Comparison of ENCODE assay signal across 12 cellular contexts in the genomic region with DNA sequence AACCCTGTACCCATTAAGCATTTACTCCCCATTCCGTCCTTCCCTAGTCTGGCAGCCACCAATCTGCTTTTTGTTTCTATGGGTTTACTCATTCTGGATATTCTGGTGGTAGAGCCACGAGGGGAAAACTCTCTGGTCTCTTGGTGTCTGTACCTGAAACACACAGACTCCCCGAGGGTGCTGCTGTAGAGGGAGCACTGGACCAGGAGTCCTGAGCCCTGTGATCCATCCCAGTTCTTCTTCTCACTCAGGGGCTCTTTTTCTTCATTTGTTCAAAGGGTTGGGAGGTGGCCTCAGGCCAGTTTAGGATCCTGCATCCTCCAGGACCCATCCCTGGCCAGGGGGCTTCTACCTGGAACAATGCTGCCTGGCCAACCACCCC. TPM values are rescaled to one million over a fixed set of nuclear protein-coding genes. Genes with fewer than 3 reads are reported as not detected.
DNase-seq lines count a peak whose midpoint lies in the region; ATAC-seq and TF ChIP-seq lines count a peak whose summit lies in the region.
"Had no signal": no experiment of that assay in that cellular context is flagged by ENCODE, and none has a peak within 500 bp of the region (broad histone marks: within the 10 kb centered on the region; RNA-seq: fewer than 3 reads in every experiment).

No MANE protein-coding gene starts in this region.

- POLR2A ChIA-PET in activated naive CD8-positive, alpha-beta T cell treated with anti-CD3 and anti-CD28 coated beads, Interleukin-2, amount 10 ng/mL, durations not matched to agents 7 days and 5 days (lab: Charles Lee): interaction anchor here (0.8 to 1.0 kb wide), 2 partner anchors 21 to 28 kb away, joined by 3 to 7 read pairs; no protein-coding TSS in a partner anchor

- no peak overlapping the region for H4K12ac ChIP-seq in trophoblast cell (ENCODE audit: low read depth, low read length)

- peaks cover 7% of the 10 kb centered on the region for H3K4me1 Mint-ChIP-seq in activated naive CD8-positive, alpha-beta T cell treated with anti-CD3 and anti-CD28 coated beads, Interleukin-2, amount 10 ng/mL, durations not matched to agents 7 days and 5 days
- peaks cover 20% of the 10 kb centered on the region for H3K4me1 Mint-ChIP-seq in activated naive CD8-positive, alpha-beta T cell treated with anti-CD3 and anti-CD28 coated beads, Interleukin-2, amount 50 U/mL, for 24 hours

- H3K9me3 ChIP-seq in muscle layer of colon (ENCODE audit: low read length): no peaks in the 10 kb centered on the region
- H3K9me3 ChIP-seq in uterus: no peaks in the 10 kb centered on the region
- H3K9me3 ChIP-seq in trophoblast cell (ENCODE audit: insufficient read depth, low read depth, low read length): no peaks in the 10 kb centered on the region

- no peak overlapping the region for H4K91ac ChIP-seq in trophoblast cell (ENCODE audit: low read depth, low read length)

- H3K4me2 ChIP-seq in trophoblast cell (ENCODE audit: low read length): no peak overlapping the region

- H2AFZ ChIP-seq in trophoblast cell (ENCODE audit: insufficient read depth, low read length, poor library complexity): no peak overlapping the region

- TF ChIP-seq CTCF in uterus (IDR thresholded peaks at IDR 0.05): no peak

- no peak overlapping the region for H2BK12ac ChIP-seq in trophoblast cell (ENCODE audit: low read length)

- H3K36me3 Mint-ChIP-seq in activated naive CD8-positive, alpha-beta T cell treated with anti-CD3 and anti-CD28 coated beads, Interleukin-2, amount 10 ng/mL, durations not matched to agents 7 days and 5 days: no peaks in the 10 kb centered on the region
- no peaks in the 10 kb centered on the region for H3K36me3 Mint-ChIP-seq in activated naive CD8-positive, alpha-beta T cell treated with anti-CD3 and anti-CD28 coated beads, Interleukin-2, amount 50 U/mL, for 24 hours (ENCODE audit: low read depth)

- no peaks in the 10 kb centered on the region for H3K79me2 ChIP-seq in trophoblast cell (ENCODE audit: control insufficient read depth, insufficient read depth, low read length, poor library complexity)

- no peak overlapping the region for H3K14ac ChIP-seq in trophoblast cell (ENCODE audit: low read length)

- no peak overlapping the region for H2AK5ac ChIP-seq in trophoblast cell (ENCODE audit: low read length)

- WGBS in trophoblast cell (ENCODE audit: extremely low coverage, insufficient coverage, insufficient read length): no CpG with 5 or more reads among the region's 3 CpGs

- H3K27ac ChIP-seq in muscle layer of colon (ENCODE audit: low read depth, low read length) (peak overlapping the region; percentile 21), uterus (peak overlapping the region; percentile 12 to 75), trophoblast cell (ENCODE audit: low read depth, low read length) (no peak overlapping the region)

- no peaks in the 10 kb centered on the region for H3K9me3 Mint-ChIP-seq in activated naive CD8-positive, alpha-beta T cell treated with anti-CD3 and anti-CD28 coated beads, Interleukin-2, amount 10 ng/mL, durations not matched to agents 7 days and 5 days
- H3K9me3 Mint-ChIP-seq in activated naive CD8-positive, alpha-beta T cell treated with anti-CD3 and anti-CD28 coated beads, Interleukin-2, amount 50 U/mL, for 24 hours: no peaks in the 10 kb centered on the region
- H3K9me3 Mint-ChIP-seq: activated T-cell treated with anti-CD3 and anti-CD28 coated beads, Interleukin-2, amount 50 U/mL, for 72 hours had no signal

- H3K79me1 ChIP-seq in trophoblast cell (ENCODE audit: low read length): peaks cover 15% of the 10 kb centered on the region

- no peak for ATAC-seq in activated naive CD8-positive, alpha-beta T cell treated with anti-CD3 and anti-CD28 coated beads, Interleukin-2, amount 10 ng/mL, durations not matched to agents 7 days and 5 days (ENCODE audit: low read depth)
- ATAC-seq in activated naive CD8-positive, alpha-beta T cell treated with anti-CD3 and anti-CD28 coated beads, Interleukin-2, amount 50 U/mL, for 24 hours: no peak
- no peak for ATAC-seq in HG03460 (IDR thresholded peaks at IDR 0.05; ENCODE audit: unreplicated experiment)
- ATAC-seq: activated T-cell treated with anti-CD3 and anti-CD28 coated beads, Interleukin-2, amount 50 U/mL, for 72 hours had no signal

- no peak overlapping the region for H3K23ac ChIP-seq in trophoblast cell (ENCODE audit: low read length)

- no peak overlapping the region for H2BK5ac ChIP-seq in trophoblast cell (ENCODE audit: low read depth, low read length, poor library complexity)

- no peak overlapping the region for H2BK120ac ChIP-seq in trophoblast cell (ENCODE audit: insufficient read depth, low read length, poor library complexity)

- no peak overlapping the region for H3K4me3 Mint-ChIP-seq in activated naive CD8-positive, alpha-beta T cell treated with anti-CD3 and anti-CD28 coated beads, Interleukin-2, amount 10 ng/mL, durations not matched to agents 7 days and 5 days
- no peak overlapping the region for H3K4me3 Mint-ChIP-seq in activated naive CD8-positive, alpha-beta T cell treated with anti-CD3 and anti-CD28 coated beads, Interleukin-2, amount 50 U/mL, for 24 hours
- H3K4me3 Mint-ChIP-seq: activated T-cell treated with anti-CD3 and anti-CD28 coated beads, Interleukin-2, amount 50 U/mL, for 72 hours had no signal

- intact Hi-C loops in uterus (cut with DNase I; ENCODE audit: low total_unique reads): no loop called here

- H3K4ac ChIP-seq in trophoblast cell (ENCODE audit: low read depth, low read length): no peak overlapping the region

- H4K8ac ChIP-seq in trophoblast cell (ENCODE audit: low read depth, low read length): no peak overlapping the region

- H3K4me1 ChIP-seq in muscle layer of colon (ENCODE audit: insufficient read depth, low read length): peaks cover 31% of the 10 kb centered on the region
- H3K4me1 ChIP-seq in uterus: peaks cover 5 to 19% of the 10 kb centered on the region in 2 donors
- peaks cover 24 to 25% of the 10 kb centered on the region in 2 experiments for H3K4me1 ChIP-seq in trophoblast cell (ENCODE audit: control insufficient read depth in 1 of 2, insufficient read depth in 2 of 2, low read length in 2 of 2)

- H3K18ac ChIP-seq in trophoblast cell (ENCODE audit: low read length): no peak overlapping the region

- DNase-seq in activated naive CD8-positive, alpha-beta T cell treated with anti-CD3 and anti-CD28 coated beads, Interleukin-2, amount 10 ng/mL, durations not matched to agents 7 days and 5 days: no peak
- DNase-seq in activated naive CD8-positive, alpha-beta T cell treated with anti-CD3 and anti-CD28 coated beads, Interleukin-2, amount 50 U/mL, for 24 hours: no peak
- DNase-seq in uterus (no peak), trophoblast cell (no peak)
- DNase-seq: activated CD4-positive, CD25-positive, alpha-beta regulatory T cell treated with anti-CD3 and anti-CD28 coated beads, Interleukin-2, amount 50 U/mL, for 72 hours; activated T-cell treated with anti-CD3 and anti-CD28 coated beads, Interleukin-2, amount 50 U/mL, for 72 hours; DMS79; hippocampal formation; NCI-H187 treated with DMSO at 0.1 percent for 48 hours; stimulated activated CD4-positive, alpha-beta T cell treated with anti-CD3 and anti-CD28 coated beads, Interleukin-4, amount 100 ng/mL, for 4 hours had no signal

- no peaks in the 10 kb centered on the region for H3K27me3 Mint-ChIP-seq in activated naive CD8-positive, alpha-beta T cell treated with anti-CD3 and anti-CD28 coated beads, Interleukin-2, amount 10 ng/mL, durations not matched to agents 7 days and 5 days
- H3K27me3 Mint-ChIP-seq in activated naive CD8-positive, alpha-beta T cell treated with anti-CD3 and anti-CD28 coated beads, Interleukin-2, amount 50 U/mL, for 24 hours: no peaks in the 10 kb centered on the region

- peak overlapping the region; percentile 17 for H3K27ac Mint-ChIP-seq in activated naive CD8-positive, alpha-beta T cell treated with anti-CD3 and anti-CD28 coated beads, Interleukin-2, amount 10 ng/mL, durations not matched to agents 7 days and 5 days
- H3K27ac Mint-ChIP-seq in activated naive CD8-positive, alpha-beta T cell treated with anti-CD3 and anti-CD28 coated beads, Interleukin-2, amount 50 U/mL, for 24 hours: no peak overlapping the region
- H3K27ac Mint-ChIP-seq: activated T-cell treated with anti-CD3 and anti-CD28 coated beads, Interleukin-2, amount 50 U/mL, for 72 hours had no signal

- TF ChIP-seq POLR2A in uterus (IDR thresholded peaks at IDR 0.05): no peak

- no peak overlapping the region for H3K9ac ChIP-seq in muscle layer of colon (ENCODE audit: low read length)
- H3K9ac ChIP-seq in trophoblast cell (ENCODE audit: low read length): no peak overlapping the region

- H3K36me3 ChIP-seq in muscle layer of colon (ENCODE audit: insufficient read depth, low read length) (no peaks in the 10 kb centered on the region), uterus (no peaks in the 10 kb centered on the region), trophoblast cell (ENCODE audit: control insufficient read depth in 1 of 2, insufficient read depth in 2 of 2, low read length in 2 of 2) (no peaks in the 10 kb centered on the region)

- H3K27me3 ChIP-seq in muscle layer of colon (ENCODE audit: control insufficient read depth in 1 of 2, insufficient read depth in 2 of 2, low read length in 2 of 2) (no peaks in the 10 kb centered on the region), uterus (no peaks in the 10 kb centered on the region), trophoblast cell (ENCODE audit: insufficient read depth, low read length) (no peaks in the 10 kb centered on the region)

- H3K4me3 ChIP-seq in muscle layer of colon (ENCODE audit: low read depth in 1 of 2, low read length in 2 of 2): no peak overlapping the region
- no peak overlapping the region for H3K4me3 ChIP-seq in uterus
- no peak overlapping the region for H3K4me3 ChIP-seq in trophoblast cell (ENCODE audit: low read depth, low read length)

RNA-seq across cellular contexts. Expression of gene HEXIM2, which starts 14.1 kb away (rescaled TPM):
- total RNA-seq in activated naive CD8-positive, alpha-beta T cell treated with anti-CD3 and anti-CD28 coated beads, Interleukin-2, amount 10 ng/mL, durations not matched to agents 7 days and 5 days: 1 to 10 TPM; 6.7 to 7.7 TPM
- total RNA-seq in uterus: 10 to 100 TPM in 1 of 4 donors, 1 to 10 TPM in 2, not detected in 1; 3.0 to 11.6 (median 7.6) TPM
- polyA plus RNA-seq in trophoblast cell (2013): 4.2 and 4.3 TPM in 2 replicates

RNA-seq across cellular contexts. Expression of gene HEXIM1, which starts 27.5 kb away (rescaled TPM):
- 10 to 100 TPM; 33.6 to 33.7 TPM for total RNA-seq in activated naive CD8-positive, alpha-beta T cell treated with anti-CD3 and anti-CD28 coated beads, Interleukin-2, amount 10 ng/mL, durations not matched to agents 7 days and 5 days
- total RNA-seq in uterus: 10 to 100 TPM; 23.8 to 60.6 (median 26.7) TPM
- 108 and 114 TPM in 2 replicates for polyA plus RNA-seq in trophoblast cell (2013)

RNA-seq across cellular contexts. Expression of gene ACBD4, which starts 40.3 kb away (rescaled TPM):
- 10 to 100 TPM; 24.5 to 25.0 TPM for total RNA-seq in activated naive CD8-positive, alpha-beta T cell treated with anti-CD3 and anti-CD28 coated beads, Interleukin-2, amount 10 ng/mL, durations not matched to agents 7 days and 5 days
- total RNA-seq in uterus: 10 to 100 TPM in 3 of 4 donors, 1 to 10 TPM in 1; 7.8 to 37.7 (median 26.1) TPM
- polyA plus RNA-seq in trophoblast cell (2013): 3.8 TPM in 2 replicates

RNA-seq across cellular contexts. Expression of gene PLCD3, which starts 43.4 kb away (rescaled TPM):
- total RNA-seq in activated naive CD8-positive, alpha-beta T cell treated with anti-CD3 and anti-CD28 coated beads, Interleukin-2, amount 10 ng/mL, durations not matched to agents 7 days and 5 days: 1 to 10 TPM; 4.2 to 4.9 TPM
- 10 to 100 TPM in 2 of 4 donors, 1 to 10 TPM in 2; 1.5 to 90.8 (median 8.9) TPM for total RNA-seq in uterus
- 53.9 and 61.0 TPM in 2 replicates for polyA plus RNA-seq in trophoblast cell (2013)

RNA-seq across cellular contexts. Expression of gene FMNL1, which starts 45.9 kb away (rescaled TPM):
- total RNA-seq in activated naive CD8-positive, alpha-beta T cell treated with anti-CD3 and anti-CD28 coated beads, Interleukin-2, amount 10 ng/mL, durations not matched to agents 7 days and 5 days: 100 to 1,000 TPM; 408 to 411 TPM
- 10 to 100 TPM in 1 of 4 donors, 1 to 10 TPM in 3; 2.6 to 12.3 (median 3.6) TPM for total RNA-seq in uterus
- 2.4 and 2.8 TPM in 2 replicates for polyA plus RNA-seq in trophoblast cell (2013)
